In the genomic region with DNA sequence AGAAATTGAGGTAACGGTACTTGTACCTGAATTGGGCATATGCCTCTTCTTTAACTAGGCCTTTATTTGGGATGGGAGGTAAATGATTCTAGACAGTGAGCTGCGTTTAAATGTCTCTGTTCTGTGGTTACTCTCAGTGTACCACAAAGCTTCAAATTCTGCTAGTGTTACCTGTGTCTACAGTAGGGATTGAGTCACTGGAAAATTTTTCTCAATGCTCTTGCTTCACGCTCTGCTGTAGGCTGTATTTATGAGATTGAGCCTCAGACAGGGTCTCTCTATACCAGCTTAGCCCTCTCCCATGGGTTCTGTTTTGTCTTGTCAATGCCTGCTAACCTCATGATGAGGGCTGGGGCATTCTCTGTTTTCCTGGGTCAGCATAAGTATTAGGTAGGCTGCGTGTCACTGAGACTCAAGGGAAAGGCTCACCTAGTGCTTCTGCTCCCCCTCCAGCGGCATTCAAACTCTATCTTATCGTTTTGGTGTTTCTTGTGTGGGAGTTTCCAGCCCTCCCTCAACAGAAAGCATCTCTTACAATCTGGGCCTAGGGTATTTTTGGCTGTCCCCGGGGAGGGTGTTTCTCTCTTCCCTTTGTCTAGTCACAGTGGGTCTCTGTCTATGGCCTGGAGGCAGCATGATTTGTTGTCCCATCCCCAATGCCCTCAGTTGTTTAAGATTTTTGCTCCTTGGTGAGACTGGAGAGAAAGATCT, we compare ENCODE assay signal across 14 cellular contexts.
A peak's percentile ranks its signal among the peaks of the same experiment; 100 is the strongest.
DNase-seq lines count a peak whose midpoint lies in the region; ATAC-seq, FAIRE-seq and TF ChIP-seq lines count a peak whose summit lies in the region.
"Had no signal": no experiment of that assay in that cellular context is flagged by ENCODE, and none has a peak within 500 bp of the region (broad histone marks: within the 10 kb centered on the region; RNA-seq: fewer than 3 reads in every experiment).

No MANE protein-coding gene starts in this region.

- H3K4me1 Mint-ChIP-seq in type B pancreatic cell (ENCODE audit: unreplicated experiment), result no peaks in the 10 kb centered on the region
- H3K4me1 Mint-ChIP-seq: memory B cell had no signal

- in situ Hi-C loops in GM12878 (cut with MboI), result no loop called here

- no peak for TF ChIP-seq RAD21 in GM12878 (IDR thresholded peaks at IDR 0.05; ENCODE audit: insufficient read depth, low read depth, low read length)

- peak overlapping the region; percentile 56 for H2AFZ ChIP-seq in GM12878 (ENCODE audit: control insufficient read depth, low read depth, low read length)
- H2AFZ ChIP-seq in PC-9, result no peak overlapping the region

- H3K79me2 ChIP-seq in GM12878 (ENCODE audit: control insufficient read depth, insufficient read depth, low read length) (no peaks in the 10 kb centered on the region), PC-9 (ENCODE audit: low read depth) (no peaks in the 10 kb centered on the region)

- RAD21 ChIA-PET in GM12878 (lab: Charles Lee; ENCODE audit: unreplicated experiment), result interaction anchor here (0.7 to 3.1 kb wide), 4 partner anchors 11 to 437 kb away, joined by 3 to 18 read pairs (median 5); no protein-coding TSS in a partner anchor

- FAIRE-seq in GM12878 (lab: Jason Lieb, UNC), result no peak

- H3K4me3 Mint-ChIP-seq in type B pancreatic cell, result no peak overlapping the region
- H3K4me3 Mint-ChIP-seq: effector memory CD8-positive, alpha-beta T cell; memory B cell had no signal

- H4K20me1 ChIP-seq in GM12878 (ENCODE audit: control insufficient read depth, insufficient read depth) (no peaks in the 10 kb centered on the region), PC-9 (ENCODE audit: insufficient read depth) (no peaks in the 10 kb centered on the region)

- TF ChIP-seq CTCF in GM12878 (IDR thresholded peaks at IDR 0.05 in 2 of 3, conservative IDR thresholded peaks at IDR 0.05 in 1 of 3; ENCODE audit: control insufficient read depth in 2 of 3, extremely low read depth in 1 of 3, insufficient read depth in 1 of 3, low read depth in 3 of 3, low read length in 3 of 3) (no peak), type B pancreatic cell (conservative IDR thresholded peaks at IDR 0.05) (no peak), PC-9 (conservative IDR thresholded peaks at IDR 0.05) (no peak)

- peak overlapping the region; percentile 55 for H3K27ac ChIP-seq in GM12878 (ENCODE audit: control insufficient read depth, insufficient read depth)
- H3K27ac ChIP-seq in PC-9, result no peak overlapping the region

- TF ChIP-seq EP300 in GM12878 (IDR thresholded peaks at IDR 0.05; ENCODE audit: borderline replicate concordance in 1 of 2, control insufficient read depth in 1 of 2, low read depth in 2 of 2, low read length in 2 of 2), result no peak

- no peaks in the 10 kb centered on the region for H3K27me3 Mint-ChIP-seq in type B pancreatic cell

- H3K9me3 ChIP-seq in GM12878 (replicated peaks; ENCODE audit: control insufficient read depth, insufficient read depth, low read length) (peaks cover 5% of the 10 kb centered on the region; the same call in 2 of the 3 replicates), PC-9 (ENCODE audit: insufficient read depth, low read depth) (no peaks in the 10 kb centered on the region)

- no peaks in the 10 kb centered on the region for H3F3A ChIP-seq in PC-9 (ENCODE audit: insufficient read depth, low read depth)

- H3K36me3 Mint-ChIP-seq in type B pancreatic cell, result no peaks in the 10 kb centered on the region
- H3K36me3 Mint-ChIP-seq: memory B cell had no signal

- CTCF ChIA-PET in GM12878 (lab: Yijun Ruan, JAX), result interaction anchor here (0.6 to 1.3 kb wide), 5 partner anchors 9 to 88 kb away, joined by 3 to 4 read pairs (median 3); no protein-coding TSS in a partner anchor
- CTCF ChIA-PET in PC-9 (lab: Charles Lee), result no interaction called here

- BruUV-seq in GM12878 (replicated peaks; lab: Mats Ljungman, UMichigan) (no TSS peak), PC-9 (replicated peaks; lab: Mats Ljungman, UMichigan) (no TSS peak)

- no peaks in the 10 kb centered on the region for H3K9me2 ChIP-seq in PC-9 (ENCODE audit: insufficient read depth)

- POLR2A ChIA-PET in GM12878 (lab: Charles Lee), result interaction anchor here (1.2 to 1.3 kb wide), 2 partner anchors 20 to 21 kb away, joined by 4 to 7 read pairs; no protein-coding TSS in a partner anchor
- POLR2A ChIA-PET in PC-9 (lab: Charles Lee; ENCODE audit: unreplicated experiment), result no interaction called here

- no peak for TF ChIP-seq POLR2A in GM12878 (IDR thresholded peaks at IDR 0.05; ENCODE audit: low read depth, low read length)

- peak; percentile 58 for DNase-seq in GM12878 (ENCODE audit: low read depth, low spot score)
- DNase-seq in type B pancreatic cell (ENCODE audit: extremely low spot score, unreplicated experiment), result no peak
- no peak for DNase-seq in SKM-1 treated with dmso at 0.1 percent for 144 hours (lab: John Stamatoyannopoulos, UW; ENCODE audit: unreplicated experiment)
- DNase-seq in PC-9, result no peak
- DNase-seq: DMS153; effector memory CD8-positive, alpha-beta T cell; IMR-90; NCI-H2171 treated with DMSO at 0.1 percent for 48 hours; retina; RPMI8226 had no signal

- SMC1A ChIA-PET in GM12878 (lab: Charles Lee; ENCODE audit: uncharacterized antibody, unreplicated experiment), result interaction anchor here (0.9 to 2.4 kb wide), 5 partner anchors 10 to 412 kb away, joined by 3 to 14 read pairs (median 5); no protein-coding TSS in a partner anchor

- H3K4me3 ChIP-seq in GM12878, result no peak overlapping the region
- H3K4me3 ChIP-seq in PC-9, result no peak overlapping the region

- H3K4me2 ChIP-seq in GM12878 (ENCODE audit: control insufficient read depth, insufficient read depth) (peak overlapping the region; percentile 35), PC-9 (no peak overlapping the region)

- H3K36me3 ChIP-seq in GM12878 (ENCODE audit: control insufficient read depth in 2 of 2, insufficient read depth in 2 of 2, low read length in 1 of 2), result no peaks in the 10 kb centered on the region
- H3K36me3 ChIP-seq in PC-9 (ENCODE audit: low read depth), result no peaks in the 10 kb centered on the region

- no peaks in the 10 kb centered on the region for H3K9me3 Mint-ChIP-seq in type B pancreatic cell
- H3K9me3 Mint-ChIP-seq: effector memory CD8-positive, alpha-beta T cell; memory B cell had no signal

- H3K4me1 ChIP-seq in GM12878 (ENCODE audit: control insufficient read depth, insufficient read depth, low read length), result peaks cover 4% of the 10 kb centered on the region; the same call in 1 of the 2 replicates
- H3K4me1 ChIP-seq in PC-9 (replicated peaks; ENCODE audit: insufficient read depth), result no peaks in the 10 kb centered on the region

- intact Hi-C loops in GM12878 (cut with micrococcal nuclease; ENCODE audit: unreplicated experiment), result loop anchor here (2.0 kb wide), 1 partner anchor 21 kb away; no protein-coding TSS in a partner anchor
- intact Hi-C loops in PC-9 (cut with micrococcal nuclease; ENCODE audit: unreplicated experiment), result no loop called here

- H3K27me3 ChIP-seq in GM12878 (replicated peaks in 1 of 2; ENCODE audit: control insufficient read depth in 2 of 2, insufficient read depth in 2 of 2, low read length in 1 of 2) (no peaks in the 10 kb centered on the region), PC-9 (ENCODE audit: insufficient read depth, low read depth) (peaks cover 29% of the 10 kb centered on the region; the same call in 1 of the 2 replicates)

- 0 out of 2 replicates have a peak overlapping the region, but pooled peaks have one; percentile 28 for H3K9ac ChIP-seq in GM12878 (ENCODE audit: control insufficient read depth, insufficient read depth, low read length)

- ATAC-seq in GM18868 (IDR thresholded peaks at IDR 0.05; ENCODE audit: unreplicated experiment) (peak; percentile 86), GM21390 (IDR thresholded peaks at IDR 0.05; ENCODE audit: unreplicated experiment) (peak; percentile 66), HG03060 (IDR thresholded peaks at IDR 0.05; ENCODE audit: low read depth, unreplicated experiment) (peak; percentile 64), GM12878 (peak; percentile 91)
- ATAC-seq: effector memory CD8-positive, alpha-beta T cell had no signal

- H3K27ac Mint-ChIP-seq in type B pancreatic cell, result no peak overlapping the region
- H3K27ac Mint-ChIP-seq: effector memory CD8-positive, alpha-beta T cell; memory B cell had no signal

- 8% methylated on average over 7 of the region's 7 CpGs for WGBS in GM12878 (ENCODE audit: insufficient coverage, insufficient replicate concordance, low lambda C conversion rate, missing lambda C conversion rate)

TF ChIP-seq in GM12878, 131 proteins besides CTCF, POLR2A, EP300 and RAD21 (continues in another document):
- TF ChIP-seq, protein P1, sequence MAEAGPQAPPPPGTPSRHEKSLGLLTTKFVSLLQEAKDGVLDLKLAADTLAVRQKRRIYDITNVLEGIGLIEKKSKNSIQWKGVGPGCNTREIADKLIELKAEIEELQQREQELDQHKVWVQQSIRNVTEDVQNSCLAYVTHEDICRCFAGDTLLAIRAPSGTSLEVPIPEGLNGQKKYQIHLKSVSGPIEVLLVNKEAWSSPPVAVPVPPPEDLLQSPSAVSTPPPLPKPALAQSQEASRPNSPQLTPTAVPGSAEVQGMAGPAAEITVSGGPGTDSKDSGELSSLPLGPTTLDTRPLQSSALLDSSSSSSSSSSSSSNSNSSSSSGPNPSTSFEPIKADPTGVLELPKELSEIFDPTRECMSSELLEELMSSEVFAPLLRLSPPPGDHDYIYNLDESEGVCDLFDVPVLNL (IDR thresholded peaks at IDR 0.05; ENCODE audit: low read depth, low read length), result no peak
- TF ChIP-seq FOS (IDR thresholded peaks at IDR 0.05; ENCODE audit: borderline replicate concordance, extremely low read depth, insufficient read length), result no peak
- TF ChIP-seq RUNX3 (IDR thresholded peaks at IDR 0.05; ENCODE audit: low read length), result peak; percentile 38
- TF ChIP-seq, protein P2, sequence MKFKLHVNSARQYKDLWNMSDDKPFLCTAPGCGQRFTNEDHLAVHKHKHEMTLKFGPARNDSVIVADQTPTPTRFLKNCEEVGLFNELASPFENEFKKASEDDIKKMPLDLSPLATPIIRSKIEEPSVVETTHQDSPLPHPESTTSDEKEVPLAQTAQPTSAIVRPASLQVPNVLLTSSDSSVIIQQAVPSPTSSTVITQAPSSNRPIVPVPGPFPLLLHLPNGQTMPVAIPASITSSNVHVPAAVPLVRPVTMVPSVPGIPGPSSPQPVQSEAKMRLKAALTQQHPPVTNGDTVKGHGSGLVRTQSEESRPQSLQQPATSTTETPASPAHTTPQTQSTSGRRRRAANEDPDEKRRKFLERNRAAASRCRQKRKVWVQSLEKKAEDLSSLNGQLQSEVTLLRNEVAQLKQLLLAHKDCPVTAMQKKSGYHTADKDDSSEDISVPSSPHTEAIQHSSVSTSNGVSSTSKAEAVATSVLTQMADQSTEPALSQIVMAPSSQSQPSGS (IDR thresholded peaks at IDR 0.05; ENCODE audit: low read length), result peak; percentile 46; the same call in 1 of the 2 replicates
- TF ChIP-seq MEF2B (IDR thresholded peaks at IDR 0.05; ENCODE audit: partially characterized antibody, poor library complexity, severe bottlenecking), result peak; percentile 95
- TF ChIP-seq NFIC (IDR thresholded peaks at IDR 0.05; ENCODE audit: low read depth, low read length), result 0 out of 2 replicates have a peak, but pooled peaks have one; percentile 38
- TF ChIP-seq BCL11A (IDR thresholded peaks at IDR 0.05; ENCODE audit: low read depth, low read length), result peak; percentile 40; the same call in 1 of the 2 replicates
- TF ChIP-seq TCF12 (IDR thresholded peaks at IDR 0.05; ENCODE audit: low read depth, low read length), result peak; percentile 49; the same call in 1 of the 2 replicates
- no peak for TF ChIP-seq KDM1A (IDR thresholded peaks at IDR 0.05; ENCODE audit: borderline replicate concordance)
